Comparison of ENCODE assay signal across 36 cellular contexts in genomic region chr17:27082023-27082774, GRCh38.
"Had no signal": no experiment of that assay in that cellular context is flagged by ENCODE, and none has a peak within 500 bp of the region (broad histone marks: within the 10 kb centered on the region; RNA-seq: fewer than 3 reads in every experiment).

No MANE protein-coding gene starts in this region.

- H3K27me3 Mint-ChIP-seq: activated CD4-positive, alpha-beta memory T cell treated with anti-CD3 and anti-CD28 coated beads, Interleukin-2, amount 10 ng/mL, durations not matched to agents 7 days and 5 days; activated CD4-positive, alpha-beta T cell treated with anti-CD3 and anti-CD28 coated beads for 36 hours; activated CD4-positive, alpha-beta T cell treated with anti-CD3 and anti-CD28 coated beads, Interleukin-2, amount 10 ng/mL, durations not matched to agents 7 days and 5 days; activated naive CD4-positive, alpha-beta T cell treated with anti-CD3 and anti-CD28 coated beads, Interleukin-2, amount 10 ng/mL, durations not matched to agents 7 days and 5 days; activated naive CD8-positive, alpha-beta T cell treated with anti-CD3 and anti-CD28 coated beads, Interleukin-2, amount 10 ng/mL, durations not matched to agents 7 days and 5 days; activated T-cell treated with anti-CD3 and anti-CD28 coated beads, Interleukin-2, amount 50 U/mL, for 24 hours had no signal

- H3K36me3 ChIP-seq: ascending aorta, cardiac muscle cell had no signal

- H3K27ac Mint-ChIP-seq: activated CD4-positive, alpha-beta memory T cell treated with anti-CD3 and anti-CD28 coated beads, Interleukin-2, amount 10 ng/mL, durations not matched to agents 7 days and 5 days; activated CD4-positive, alpha-beta T cell treated with anti-CD3 and anti-CD28 coated beads for 36 hours; activated CD4-positive, alpha-beta T cell treated with anti-CD3 and anti-CD28 coated beads, Interleukin-2, amount 10 ng/mL, durations not matched to agents 7 days and 5 days; activated CD8-positive, alpha-beta memory T cell treated with anti-CD3 and anti-CD28 coated beads, Interleukin-2, amount 10 ng/mL, durations not matched to agents 7 days and 5 days; activated CD8-positive, alpha-beta T cell treated with anti-CD3 and anti-CD28 coated beads, Interleukin-2, amount 10 ng/mL, durations not matched to agents 7 days and 5 days; activated naive CD4-positive, alpha-beta T cell treated with anti-CD3 and anti-CD28 coated beads, Interleukin-2, amount 10 ng/mL, durations not matched to agents 7 days and 5 days; activated naive CD4-positive, alpha-beta T cell treated with anti-CD3 and anti-CD28 coated beads, Interleukin-2, amount 50 U/mL, for 24 hours; activated naive CD8-positive, alpha-beta T cell; activated naive CD8-positive, alpha-beta T cell treated with anti-CD3 and anti-CD28 coated beads, Interleukin-2, amount 10 ng/mL, durations not matched to agents 7 days and 5 days; activated naive CD8-positive, alpha-beta T cell treated with anti-CD3 and anti-CD28 coated beads, Interleukin-2, amount 50 U/mL, for 24 hours; activated T-cell treated with anti-CD3 and anti-CD28 coated beads, Interleukin-2, amount 50 U/mL, for 24 hours; activated T-helper 2 cell treated with anti-CD3 and anti-CD28 coated beads, Interferon-gamma antibody, Interleukin-2, Interleukin-4, amounts not matched to agents 10 μg/mL and 5 μg/mL and 100 μg/mL, durations not matched to agents 14 hours and 24 hours and 36 hours; brain; T-helper 1 cell treated with Interleukin-12 subunit alpha and Interleukin-12 subunit beta and Interleukin-4 antibody, amounts not matched to agents 30 μg/mL and 1 μg/mL, for 36 hours; T-helper 2 cell treated with Interferon-gamma antibody and Interleukin-4, amounts not matched to agents 5 μg/mL and 100 μg/mL, for 36 hours had no signal

- H3K4me3 Mint-ChIP-seq: activated CD4-positive, alpha-beta memory T cell treated with anti-CD3 and anti-CD28 coated beads, Interleukin-2, amount 10 ng/mL, durations not matched to agents 7 days and 5 days; activated CD4-positive, alpha-beta T cell treated with anti-CD3 and anti-CD28 coated beads for 36 hours; activated CD4-positive, alpha-beta T cell treated with anti-CD3 and anti-CD28 coated beads, Interleukin-2, amount 10 ng/mL, durations not matched to agents 7 days and 5 days; activated CD8-positive, alpha-beta memory T cell treated with anti-CD3 and anti-CD28 coated beads, Interleukin-2, amount 10 ng/mL, durations not matched to agents 7 days and 5 days; activated CD8-positive, alpha-beta T cell treated with anti-CD3 and anti-CD28 coated beads, Interleukin-2, amount 10 ng/mL, durations not matched to agents 7 days and 5 days; activated naive CD4-positive, alpha-beta T cell treated with anti-CD3 and anti-CD28 coated beads, Interleukin-2, amount 10 ng/mL, durations not matched to agents 7 days and 5 days; activated naive CD4-positive, alpha-beta T cell treated with anti-CD3 and anti-CD28 coated beads, Interleukin-2, amount 50 U/mL, for 24 hours; activated naive CD8-positive, alpha-beta T cell; activated naive CD8-positive, alpha-beta T cell treated with anti-CD3 and anti-CD28 coated beads, Interleukin-2, amount 10 ng/mL, durations not matched to agents 7 days and 5 days; activated naive CD8-positive, alpha-beta T cell treated with anti-CD3 and anti-CD28 coated beads, Interleukin-2, amount 50 U/mL, for 24 hours; activated T-cell treated with anti-CD3 and anti-CD28 coated beads, Interleukin-2, amount 50 U/mL, for 24 hours; brain; central memory CD8-positive, alpha-beta T cell; T-helper 1 cell treated with Interleukin-12 subunit alpha and Interleukin-12 subunit beta and Interleukin-4 antibody, amounts not matched to agents 30 μg/mL and 1 μg/mL, for 36 hours; T-helper 2 cell treated with Interferon-gamma antibody and Interleukin-4, amounts not matched to agents 5 μg/mL and 100 μg/mL, for 36 hours had no signal

- H3K27me3 ChIP-seq: ascending aorta, cardiac muscle cell had no signal

- H3K4me1 ChIP-seq: ascending aorta had no signal

- DNase-seq: activated CD4-positive, alpha-beta memory T cell treated with anti-CD3 and anti-CD28 coated beads, Interleukin-2, amount 10 ng/mL, durations not matched to agents 7 days and 5 days; activated CD4-positive, alpha-beta T cell treated with anti-CD3 and anti-CD28 coated beads for 1 hour; activated CD4-positive, alpha-beta T cell treated with anti-CD3 and anti-CD28 coated beads for 36 hours; activated CD4-positive, alpha-beta T cell treated with anti-CD3 and anti-CD28 coated beads for 48 hours; activated CD4-positive, alpha-beta T cell treated with anti-CD3 and anti-CD28 coated beads, Interleukin-2, amount 10 ng/mL, durations not matched to agents 7 days and 5 days; activated CD4-positive, alpha-beta T cell treated with anti-CD3 and anti-CD28 coated beads, Interleukin-2, amount 50 U/mL, for 48 hours; activated CD4-positive, CD25-positive, alpha-beta regulatory T cell; activated CD8-positive, alpha-beta memory T cell treated with anti-CD3 and anti-CD28 coated beads for 24 hours; activated CD8-positive, alpha-beta memory T cell treated with anti-CD3 and anti-CD28 coated beads, Interleukin-2, amount 10 ng/mL, durations not matched to agents 7 days and 5 days; activated CD8-positive, alpha-beta memory T cell treated with anti-CD3 and anti-CD28 coated beads, Interleukin-2, amount 50 U/mL, for 48 hours; activated CD8-positive, alpha-beta T cell treated with anti-CD3 and anti-CD28 coated beads, Interleukin-2, amount 10 ng/mL, durations not matched to agents 7 days and 5 days; activated effector memory CD4-positive, alpha-beta T cell treated with Interleukin-2 at 50 U/mL for 16 hours; activated gamma-delta T cell; activated naive CD4-positive, alpha-beta T cell treated with anti-CD3 and anti-CD28 coated beads, Interleukin-2, amount 10 ng/mL, durations not matched to agents 7 days and 5 days; activated naive CD4-positive, alpha-beta T cell treated with Interleukin-2 at 50 U/mL for 16 hours; activated naive CD8-positive, alpha-beta T cell treated with anti-CD3 and anti-CD28 coated beads, Interleukin-2, amount 10 ng/mL, durations not matched to agents 7 days and 5 days; activated naive CD8-positive, alpha-beta T cell treated with anti-CD3 and anti-CD28 coated beads, Interleukin-2, amount 50 U/mL, for 24 hours; activated T-cell treated with anti-CD3 and anti-CD28 coated beads, Interleukin-2, amount 50 U/mL, for 24 hours; activated T-cell treated with anti-CD3 and anti-CD28 coated beads, Interleukin-2, amount 50 U/mL, for 48 hours; amygdala; anterior cingulate cortex; caudate nucleus; cerebellar nuclear complex; T-helper 1 cell; T-helper 2 cell; T-helper 9 cell had no signal

- H3K27ac ChIP-seq: ascending aorta, cardiac muscle cell, VCaP had no signal

- H3K4me3 ChIP-seq: ascending aorta, cardiac muscle cell had no signal

- H3K36me3 Mint-ChIP-seq: activated CD8-positive, alpha-beta memory T cell treated with anti-CD3 and anti-CD28 coated beads, Interleukin-2, amount 10 ng/mL, durations not matched to agents 7 days and 5 days; activated naive CD4-positive, alpha-beta T cell treated with anti-CD3 and anti-CD28 coated beads, Interleukin-2, amount 10 ng/mL, durations not matched to agents 7 days and 5 days; activated naive CD4-positive, alpha-beta T cell treated with anti-CD3 and anti-CD28 coated beads, Interleukin-2, amount 50 U/mL, for 24 hours; activated naive CD8-positive, alpha-beta T cell; activated naive CD8-positive, alpha-beta T cell treated with anti-CD3 and anti-CD28 coated beads, Interleukin-2, amount 10 ng/mL, durations not matched to agents 7 days and 5 days; brain had no signal

- H3K9me3 ChIP-seq: ascending aorta had no signal

- H3K9me3 Mint-ChIP-seq: activated CD4-positive, alpha-beta memory T cell treated with anti-CD3 and anti-CD28 coated beads, Interleukin-2, amount 10 ng/mL, durations not matched to agents 7 days and 5 days; activated CD4-positive, alpha-beta T cell treated with anti-CD3 and anti-CD28 coated beads, Interleukin-2, amount 10 ng/mL, durations not matched to agents 7 days and 5 days; activated naive CD4-positive, alpha-beta T cell treated with anti-CD3 and anti-CD28 coated beads, Interleukin-2, amount 10 ng/mL, durations not matched to agents 7 days and 5 days; activated naive CD4-positive, alpha-beta T cell treated with anti-CD3 and anti-CD28 coated beads, Interleukin-2, amount 50 U/mL, for 24 hours; activated naive CD8-positive, alpha-beta T cell treated with anti-CD3 and anti-CD28 coated beads, Interleukin-2, amount 10 ng/mL, durations not matched to agents 7 days and 5 days; activated naive CD8-positive, alpha-beta T cell treated with anti-CD3 and anti-CD28 coated beads, Interleukin-2, amount 50 U/mL, for 24 hours; activated T-cell treated with anti-CD3 and anti-CD28 coated beads, Interleukin-2, amount 50 U/mL, for 24 hours; activated T-helper 2 cell treated with anti-CD3 and anti-CD28 coated beads, Interferon-gamma antibody, Interleukin-2, Interleukin-4, amounts not matched to agents 10 μg/mL and 5 μg/mL and 100 μg/mL, durations not matched to agents 14 hours and 24 hours and 36 hours; T-helper 2 cell treated with Interferon-gamma antibody and Interleukin-4, amounts not matched to agents 5 μg/mL and 100 μg/mL, for 36 hours had no signal

- H3K4me1 Mint-ChIP-seq: activated CD4-positive, alpha-beta memory T cell treated with anti-CD3 and anti-CD28 coated beads, Interleukin-2, amount 10 ng/mL, durations not matched to agents 7 days and 5 days; activated CD4-positive, alpha-beta T cell treated with anti-CD3 and anti-CD28 coated beads for 36 hours; activated CD4-positive, alpha-beta T cell treated with anti-CD3 and anti-CD28 coated beads, Interleukin-2, amount 10 ng/mL, durations not matched to agents 7 days and 5 days; activated CD8-positive, alpha-beta memory T cell treated with anti-CD3 and anti-CD28 coated beads, Interleukin-2, amount 10 ng/mL, durations not matched to agents 7 days and 5 days; activated naive CD4-positive, alpha-beta T cell treated with anti-CD3 and anti-CD28 coated beads, Interleukin-2, amount 10 ng/mL, durations not matched to agents 7 days and 5 days; activated naive CD4-positive, alpha-beta T cell treated with anti-CD3 and anti-CD28 coated beads, Interleukin-2, amount 50 U/mL, for 24 hours; activated naive CD8-positive, alpha-beta T cell treated with anti-CD3 and anti-CD28 coated beads, Interleukin-2, amount 10 ng/mL, durations not matched to agents 7 days and 5 days; activated naive CD8-positive, alpha-beta T cell treated with anti-CD3 and anti-CD28 coated beads, Interleukin-2, amount 50 U/mL, for 24 hours; brain; central memory CD8-positive, alpha-beta T cell had no signal
